Comparison of ENCODE assay signal across 1 cellular context in genomic region chr6:153301602-153302001, GRCh38.
TF ChIP-seq lines count a peak whose summit lies in the region.

No MANE protein-coding gene starts in this region.

TF ChIP-seq in H1, 55 proteins besides CTCF, POLR2A, EP300 and RAD21 (continued from another document):
- TF ChIP-seq YY1 (IDR thresholded peaks at IDR 0.05; ENCODE audit: low read depth, low read length) (no peak), CHD1 (IDR thresholded peaks at IDR 0.05; ENCODE audit: low read depth, low read length) (no peak), BACH1 (IDR thresholded peaks at IDR 0.05; ENCODE audit: low read length) (no peak), SIRT6 (IDR thresholded peaks at IDR 0.05; ENCODE audit: low read length) (no peak), NANOG (IDR thresholded peaks at IDR 0.05; ENCODE audit: insufficient read depth, low read depth, low read length, poor library complexity, severe bottlenecking) (no peak), ATF2 (IDR thresholded peaks at IDR 0.05; ENCODE audit: low read length) (no peak), CBX8 (IDR thresholded peaks at IDR 0.05; ENCODE audit: borderline replicate concordance, low read depth, low read length) (no peak)
